In genomic region chr5:96702503-96703383, GRCh38 we compare ENCODE assay signal across 1 cellular context.
TF ChIP-seq lines count a peak whose summit lies in the region.

No MANE protein-coding gene starts in this region.

TF ChIP-seq in PFSK-1, 5 proteins besides CTCF, POLR2A, EP300 and RAD21 (continued from another document):
- TF ChIP-seq REST (IDR thresholded peaks at IDR 0.05; ENCODE audit: insufficient read depth in 1 of 2, low read depth in 2 of 2, low read length in 2 of 2) (peak in 1 of 2 experiments; percentile 15; a peak in 1 of 4 replicates), POLR2AphosphoS5 (IDR thresholded peaks at IDR 0.05; ENCODE audit: low read depth, low read length) (peak; percentile 69), FOXP2 (optimal IDR thresholded peaks at IDR 0.05; ENCODE audit: borderline replicate concordance, extremely low read depth, extremely low read length, insufficient read depth) (peak; percentile 65), TAF1 (IDR thresholded peaks at IDR 0.05; ENCODE audit: borderline replicate concordance, insufficient read depth, low read length) (peak; percentile 30; the same call in 1 of the 2 replicates)
